In the genomic region with DNA sequence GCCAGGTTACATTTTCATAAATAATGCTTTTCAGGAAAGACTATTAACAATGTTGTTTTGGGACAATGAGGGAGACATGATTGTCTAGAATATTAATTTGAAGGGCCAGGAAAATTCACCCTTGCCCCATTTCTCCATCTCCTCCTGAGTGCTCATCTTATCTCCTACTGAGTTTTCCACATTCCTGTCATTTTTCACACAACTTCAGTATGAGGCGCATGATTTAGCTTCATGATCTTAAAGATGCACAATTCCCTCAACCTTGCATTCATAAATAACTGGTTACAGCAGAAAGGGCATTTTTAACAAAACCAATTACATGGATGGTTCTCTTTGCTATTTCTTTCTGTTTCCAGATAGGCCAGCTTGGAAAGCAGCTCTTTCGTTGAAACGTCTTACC, we compare ENCODE assay signal across 21 cellular contexts.
DNase-seq lines count a peak whose midpoint lies in the region; ATAC-seq, FAIRE-seq and TF ChIP-seq lines count a peak whose summit lies in the region.
"Had no signal": no experiment of that assay in that cellular context is flagged by ENCODE, and none has a peak within 500 bp of the region (broad histone marks: within the 10 kb centered on the region; RNA-seq: fewer than 3 reads in every experiment).

No MANE protein-coding gene starts in this region.

- H4K5ac ChIP-seq in H1 (ENCODE audit: insufficient read length, low read depth, low read length) = no peak overlapping the region

- no peak overlapping the region for H2BK5ac ChIP-seq in H1 (ENCODE audit: low read depth, low read length)

- no peaks in the 10 kb centered on the region for H3K79me1 ChIP-seq in H1 (ENCODE audit: low read depth, low read length)

- no peak overlapping the region for H2BK15ac ChIP-seq in H1 (ENCODE audit: low read length)

- no peak for TF ChIP-seq RAD21 in SK-N-SH (IDR thresholded peaks at IDR 0.05; ENCODE audit: low read length)
- no peak for TF ChIP-seq RAD21 in H1 (IDR thresholded peaks at IDR 0.05 in 1 of 2, conservative IDR thresholded peaks at IDR 0.05 in 1 of 2; ENCODE audit: low read depth in 2 of 2, low read length in 2 of 2)

- H3K27ac ChIP-seq in SK-N-SH (ENCODE audit: low read depth in 2 of 2, low read length in 1 of 2) (no peak overlapping the region), H1 (ENCODE audit: low read depth, low read length) (no peak overlapping the region)
- H3K27ac ChIP-seq: BLaER1, SJSA1 had no signal

- H3K9ac ChIP-seq in SK-N-SH (no peak overlapping the region), H1 (replicated peaks in 1 of 4; ENCODE audit: extremely low read depth in 1 of 4, low read depth in 3 of 4, low read length in 3 of 4) (no peak overlapping the region)
- H3K9ac ChIP-seq: BLaER1 had no signal

- H3K27me3 ChIP-seq in SK-N-SH (ENCODE audit: insufficient read depth) (no peaks in the 10 kb centered on the region), H1 (replicated peaks in 1 of 4; ENCODE audit: control insufficient read depth in 3 of 4, extremely low read depth in 1 of 4, insufficient read depth in 3 of 4, low read length in 3 of 4) (no peaks in the 10 kb centered on the region)
- H3K27me3 ChIP-seq: BLaER1, SJSA1 had no signal

- DNase-seq in SK-N-SH (no peak), H1 (ENCODE audit: low read depth in 1 of 2, low spot score in 2 of 2) (no peak), kidney tubule cell (ENCODE audit: low spot score) (peak; percentile 7), H54 (ENCODE audit: insufficient read length, low spot score) (no peak), T-helper 1 cell (no peak)
- DNase-seq: 8988T; Calu3; CD4-positive, alpha-beta memory T cell; H9; KBM-7; NCI-H1105 treated with DMSO at 0.1 percent for 48 hours; NCI-H1694 treated with DMSO at 0.1 percent for 48 hours; NCI-H526 had no signal

- H2BK20ac ChIP-seq in H1 (ENCODE audit: low read length) = no peak overlapping the region

- H3K9me3 ChIP-seq in SK-N-SH (no peaks in the 10 kb centered on the region), H1 (ENCODE audit: insufficient read depth in 2 of 2, low read depth in 1 of 2, low read length in 1 of 2) (no peaks in the 10 kb centered on the region)
- H3K9me3 ChIP-seq: BLaER1, SJSA1 had no signal

- H2AFZ ChIP-seq in SK-N-SH (ENCODE audit: low read depth) (no peak overlapping the region), H1 (ENCODE audit: low read length) (peak overlapping the region; percentile 82; the same call in 1 of the 2 replicates)

- CTCF ChIA-PET in SK-N-SH (lab: Yijun Ruan, JAX) (interaction anchor here (0.7 kb wide), 1 partner anchor 55 kb away, joined by 3 read pairs; no protein-coding TSS in a partner anchor), H1 (lab: Charles Lee; ENCODE audit: partially characterized antibody) (no interaction called here)

- H3K4ac ChIP-seq in H1 (replicated peaks; ENCODE audit: insufficient read length, low read depth, low read length) = no peak overlapping the region

- H3F3A ChIP-seq in SK-N-SH (replicated peaks; ENCODE audit: insufficient read depth) = no peaks in the 10 kb centered on the region

- ATAC-seq in SK-N-SH treated with all-trans-retinoic acid at 6 μM for 48 hours (no peak), HG03159 (IDR thresholded peaks at IDR 0.05; ENCODE audit: unreplicated experiment) (no peak), GM18870 (IDR thresholded peaks at IDR 0.05; ENCODE audit: unreplicated experiment) (no peak)
- ATAC-seq: HepG2, Panc1 had no signal

- no peak for TF ChIP-seq POLR2A in H1 (IDR thresholded peaks at IDR 0.05; ENCODE audit: control extremely low read depth in 1 of 2, low read depth in 2 of 2, low read length in 2 of 2)
- no peak for TF ChIP-seq POLR2A in H54 (IDR thresholded peaks at IDR 0.05; ENCODE audit: low read depth, low read length)

- no peak overlapping the region for H3K14ac ChIP-seq in H1 (ENCODE audit: insufficient read length)

- no peak for FAIRE-seq in H1 (lab: Jason Lieb, UNC)
- FAIRE-seq in H54 (lab: Jason Lieb, UNC) = no peak
- FAIRE-seq: GM12892, HepG2 had no signal

- no peaks in the 10 kb centered on the region for H3K9me2 ChIP-seq in SK-N-SH

- no peak for TF ChIP-seq EP300 in SK-N-SH (IDR thresholded peaks at IDR 0.05; ENCODE audit: borderline replicate concordance in 1 of 2, low read depth in 1 of 2, low read length in 1 of 2)
- no peak for TF ChIP-seq EP300 in H1 (IDR thresholded peaks at IDR 0.05; ENCODE audit: borderline replicate concordance in 1 of 2, low read depth in 2 of 2, low read length in 2 of 2)

- H3K36me3 ChIP-seq in SK-N-SH (replicated peaks in 1 of 2; ENCODE audit: control insufficient read depth in 1 of 2, insufficient read depth in 2 of 2, low read length in 1 of 2) (no peaks in the 10 kb centered on the region), H1 (ENCODE audit: control insufficient read depth in 2 of 4, insufficient read depth in 4 of 4, low read length in 3 of 4) (no peaks in the 10 kb centered on the region)
- H3K36me3 ChIP-seq: BLaER1, SJSA1 had no signal

- no peak overlapping the region for H4K8ac ChIP-seq in H1 (ENCODE audit: extremely low read depth, insufficient read depth, low read length)

- no peak for TF ChIP-seq CTCF in SK-N-SH (IDR thresholded peaks at IDR 0.05)
- no peak for TF ChIP-seq CTCF in H1 (IDR thresholded peaks at IDR 0.05; ENCODE audit: control extremely low read depth in 1 of 3, insufficient read depth in 1 of 3, low read depth in 1 of 3, low read length in 3 of 3)

- H3K79me2 ChIP-seq in SK-N-SH (ENCODE audit: insufficient read depth) (no peaks in the 10 kb centered on the region), H1 (ENCODE audit: control insufficient read depth in 1 of 2, insufficient read depth in 2 of 2, low read length in 2 of 2) (no peaks in the 10 kb centered on the region)

- H2BK12ac ChIP-seq in H1 (ENCODE audit: low read depth, low read length) = no peak overlapping the region

- H3K23ac ChIP-seq in H1 (ENCODE audit: insufficient read length) = no peak overlapping the region

- no peak overlapping the region for H3K18ac ChIP-seq in H1 (ENCODE audit: extremely low read depth, low read length)

- H2AK5ac ChIP-seq in H1 (ENCODE audit: low read depth, low read length) = no peak overlapping the region

- no peak overlapping the region for H3K56ac ChIP-seq in H1 (replicated peaks; ENCODE audit: insufficient read length, low read depth, low read length)

- no peak overlapping the region for H2BK120ac ChIP-seq in H1 (replicated peaks; ENCODE audit: low read depth, low read length)

- POLR2A ChIA-PET in SK-N-SH (lab: Yijun Ruan, JAX) (no interaction called here), H1 (lab: Charles Lee; ENCODE audit: partially characterized antibody) (interaction anchor here (0.7 kb wide), 1 partner anchor 308 kb away, joined by 3 read pairs; no protein-coding TSS in a partner anchor)

- H3K4me3 ChIP-seq in SK-N-SH (ENCODE audit: low read depth in 2 of 2, low read length in 1 of 2) = no peak overlapping the region
- H3K4me3 ChIP-seq in H1 (ENCODE audit: extremely low read depth in 1 of 4, insufficient read depth in 2 of 4, low read depth in 3 of 4, low read length in 4 of 4) = no peak overlapping the region
- H3K4me3 ChIP-seq: BLaER1, SJSA1 had no signal

- H3K23me2 ChIP-seq in H1 (ENCODE audit: low read depth, low read length) = no peaks in the 10 kb centered on the region

- H4K20me1 ChIP-seq in SK-N-SH (ENCODE audit: insufficient read depth) (no peaks in the 10 kb centered on the region), H1 (replicated peaks in 1 of 2; ENCODE audit: control insufficient read depth in 1 of 2, insufficient read depth in 2 of 2, low read length in 2 of 2) (no peaks in the 10 kb centered on the region)
- H4K20me1 ChIP-seq: BLaER1 had no signal

- H3K4me1 ChIP-seq in SK-N-SH (ENCODE audit: control insufficient read depth in 1 of 2, insufficient read depth in 2 of 2, low read depth in 1 of 2, low read length in 1 of 2) (no peaks in the 10 kb centered on the region; a peak in 1 of 4 replicates), H1 (replicated peaks in 1 of 4; ENCODE audit: control insufficient read depth in 3 of 4, insufficient read depth in 4 of 4, low read length in 3 of 4) (no peaks in the 10 kb centered on the region)
- H3K4me1 ChIP-seq: BLaER1, SJSA1 had no signal

- no peak overlapping the region for H4K91ac ChIP-seq in H1 (replicated peaks; ENCODE audit: insufficient read length, low read length)

- H3K4me2 ChIP-seq in SK-N-SH (no peak overlapping the region), H1 (ENCODE audit: insufficient read depth in 1 of 2, low read depth in 2 of 2, low read length in 2 of 2) (no peak overlapping the region)
- H3K4me2 ChIP-seq: BLaER1 had no signal

- 54% methylated on average over 3 of the region's 3 CpGs for WGBS in SK-N-SH (ENCODE audit: low lambda C conversion rate)
- whole genome bisulfite sequencing in H1 (ENCODE audit: extremely low coverage in 1 of 2, insufficient coverage in 1 of 2, insufficient read length in 1 of 2, insufficient replicate concordance in 2 of 2, low coverage in 1 of 2, low lambda C conversion rate in 2 of 2, missing lambda C conversion rate in 1 of 2), 2 experiments = 93% methylated on average over 3 of the region's 3 CpGs; no CpG with 5 or more reads in 1 of the 2 experiments

TF ChIP-seq in SK-N-SH treated with all-trans-retinoic acid at 6 μM for 48 hours, 23 proteins besides CTCF, POLR2A, EP300 and RAD21:
- TF ChIP-seq ESRRG (CRISPR knock-in tag; IDR thresholded peaks at IDR 0.05) = no peak
- TF ChIP-seq ISL1 (CRISPR knock-in tag; IDR thresholded peaks at IDR 0.05) = peak; percentile 60

TF ChIP-seq in SK-N-SH, 30 proteins besides CTCF, POLR2A, EP300 and RAD21 (continues in another document):
- TF ChIP-seq TAF1 (IDR thresholded peaks at IDR 0.05; ENCODE audit: borderline replicate concordance, low read depth, low read length) (no peak), NFIC (IDR thresholded peaks at IDR 0.05; ENCODE audit: borderline replicate concordance) (no peak), MEF2A (IDR thresholded peaks at IDR 0.05; ENCODE audit: borderline replicate concordance, low read depth) (no peak), MXI1 (IDR thresholded peaks at IDR 0.05; ENCODE audit: low read depth, low read length) (no peak), RCOR1 (IDR thresholded peaks at IDR 0.05; ENCODE audit: low read length) (no peak), FOXJ3 (CRISPR knock-in tag; IDR thresholded peaks at IDR 0.05) (no peak)

TF ChIP-seq in H1, 55 proteins besides CTCF, POLR2A, EP300 and RAD21:
- no peak for TF ChIP-seq NRF1 (IDR thresholded peaks at IDR 0.05; ENCODE audit: low read depth, low read length)
- TF ChIP-seq TEAD4 (IDR thresholded peaks at IDR 0.05; ENCODE audit: low read depth, low read length) = peak; percentile 53; the same call in 1 of the 2 replicates
